ENCODE assay signal across 1 cellular context in the genomic region with DNA sequence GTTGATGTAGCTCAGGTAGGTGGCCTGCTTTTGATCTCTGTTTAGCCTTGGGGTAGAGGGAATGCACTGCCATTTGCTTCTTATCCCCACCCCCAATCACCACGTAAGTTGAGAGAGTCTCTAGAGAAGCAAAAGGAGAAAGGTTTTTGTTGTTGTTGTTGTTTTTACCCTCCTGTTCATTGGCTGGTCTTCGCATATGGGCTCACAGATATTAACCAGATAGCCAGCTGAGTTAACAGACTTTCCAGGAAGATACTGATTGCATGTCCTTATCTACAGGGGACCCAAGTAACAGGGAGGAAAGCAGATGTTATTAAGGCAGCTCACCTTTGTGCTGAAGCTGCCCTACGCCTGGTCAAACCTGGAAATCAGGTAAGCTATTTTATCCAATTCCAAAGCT.
TF ChIP-seq lines count a peak whose summit lies in the region.

No MANE protein-coding gene starts in this region.

TF ChIP-seq in GM12878, 131 proteins besides CTCF, POLR2A, EP300 and RAD21:
- TF ChIP-seq CHD1 (IDR thresholded peaks at IDR 0.05; ENCODE audit: low read depth, low read length) (no peak), SIX5 (IDR thresholded peaks at IDR 0.05; ENCODE audit: low read depth, low read length, severe bottlenecking) (no peak), ATF7 (IDR thresholded peaks at IDR 0.05; ENCODE audit: low read depth) (no peak), CBFB (IDR thresholded peaks at IDR 0.05; ENCODE audit: low read depth) (no peak), NFIC (IDR thresholded peaks at IDR 0.05; ENCODE audit: low read depth, low read length) (no peak), BHLHE40 (IDR thresholded peaks at IDR 0.05; ENCODE audit: borderline replicate concordance in 1 of 2, low read depth in 2 of 2, low read length in 1 of 2) (no peak), SMAD1 (IDR thresholded peaks at IDR 0.05; ENCODE audit: low read depth, partially characterized antibody) (no peak), SUPT20H (IDR thresholded peaks at IDR 0.05; ENCODE audit: borderline replicate concordance, control insufficient read depth, low read depth, low read length) (no peak), RUNX3 (IDR thresholded peaks at IDR 0.05; ENCODE audit: low read length) (no peak), BCL11A (IDR thresholded peaks at IDR 0.05; ENCODE audit: low read depth, low read length) (no peak), POU2F2 (IDR thresholded peaks at IDR 0.05; ENCODE audit: borderline replicate concordance, low read depth, low read length) (no peak)
